Comparison of ENCODE assay signal across 12 cellular contexts in genomic region chr3:14725015-14725431, GRCh38. TPM values are rescaled to one million over a fixed set of nuclear protein-coding genes. Genes with fewer than 3 reads are reported as not detected.
DNase-seq lines count a peak whose midpoint lies in the region; ATAC-seq, FAIRE-seq and TF ChIP-seq lines count a peak whose summit lies in the region.
"Had no signal": no experiment of that assay in that cellular context is flagged by ENCODE, and none has a peak within 500 bp of the region (broad histone marks: within the 10 kb centered on the region; RNA-seq: fewer than 3 reads in every experiment).

No MANE protein-coding gene starts in this region.

- H3K36me3 ChIP-seq in GM23338 (ENCODE audit: insufficient read depth), result no peaks in the 10 kb centered on the region
- no peaks in the 10 kb centered on the region for H3K36me3 ChIP-seq in HepG2 (replicated peaks in 1 of 2; ENCODE audit: control insufficient read depth in 1 of 2, insufficient read depth in 2 of 2, low read length in 2 of 2)
- H3K36me3 ChIP-seq in spleen, result no peaks in the 10 kb centered on the region

- TF ChIP-seq EP300 in HepG2 (IDR thresholded peaks at IDR 0.05; ENCODE audit: low read depth in 2 of 2, low read length in 2 of 2) (no peak), HepG2 (CRISPR knock-in tag; IDR thresholded peaks at IDR 0.05; ENCODE audit: borderline replicate concordance) (no peak)

- no peaks in the 10 kb centered on the region for H3F3A ChIP-seq in GM23338 (replicated peaks; ENCODE audit: low read depth)

- no peak overlapping the region for H3K4me2 ChIP-seq in GM23338
- H3K4me2 ChIP-seq in HepG2 (ENCODE audit: low read depth, low read length), result no peak overlapping the region

- H2AFZ ChIP-seq in GM23338 (peak overlapping the region; percentile 24; the same call in 1 of the 2 replicates), HepG2 (ENCODE audit: low read length) (no peak overlapping the region)

- H3K9me3 ChIP-seq in HepG2 (ENCODE audit: low read length), result no peaks in the 10 kb centered on the region
- no peaks in the 10 kb centered on the region for H3K9me3 ChIP-seq in spleen

- TF ChIP-seq CTCF in GM23338 (conservative IDR thresholded peaks at IDR 0.05; ENCODE audit: low read depth in 2 of 2) (no peak), cardiac fibroblast (IDR thresholded peaks at IDR 0.05; ENCODE audit: low read depth, low read length) (no peak), HepG2 (CRISPR knock-in tag; IDR thresholded peaks at IDR 0.05) (no peak), spleen (IDR thresholded peaks at IDR 0.05 in 8 of 11, conservative IDR thresholded peaks at IDR 0.05 in 3 of 11) (no peak), type B pancreatic cell (conservative IDR thresholded peaks at IDR 0.05) (no peak)

- no peak overlapping the region for H3K27ac Mint-ChIP-seq in GM23338
- no peak overlapping the region for H3K27ac Mint-ChIP-seq in type B pancreatic cell

- intact Hi-C loops in HepG2 (cut with micrococcal nuclease; ENCODE audit: unreplicated experiment) (no loop called here), spleen (cut with DNase I; ENCODE audit: low total_unique reads) (no loop called here)

- WGBS in HepG2 (ENCODE audit: low lambda C conversion rate), result 6% methylated on average over 3 of the region's 5 CpGs
- WGBS in spleen, 5 donors, result 69 to 90% (median 83%) methylated on average over 5 of the region's 5 CpGs

- BruUV-seq in HepG2 (replicated peaks; lab: Mats Ljungman, UMichigan), result no TSS peak

- H3K4me3 ChIP-seq in GM23338 (no peak overlapping the region), cardiac fibroblast (replicated peaks in 1 of 2; ENCODE audit: low read depth in 2 of 2, low read length in 2 of 2) (no peak overlapping the region), HepG2 (replicated peaks in 1 of 3; ENCODE audit: insufficient read depth in 1 of 3, low read depth in 2 of 3, low read length in 3 of 3) (no peak overlapping the region), spleen (no peak overlapping the region)

- TF ChIP-seq POLR2A in HepG2 (IDR thresholded peaks at IDR 0.05; ENCODE audit: insufficient read depth in 1 of 2, low read depth in 2 of 2, low read length in 2 of 2) (no peak), spleen (IDR thresholded peaks at IDR 0.05) (no peak)

- no peak overlapping the region for H3K9ac ChIP-seq in HepG2 (ENCODE audit: insufficient read depth, low read depth, low read length)

- H3K27me3 Mint-ChIP-seq in GM23338 (ENCODE audit: insufficient read depth, low read depth, poor library complexity), result peaks cover 4% of the 10 kb centered on the region
- H3K27me3 Mint-ChIP-seq in type B pancreatic cell, result peaks cover 3% of the 10 kb centered on the region

- POLR2A ChIA-PET in HepG2 (lab: Yijun Ruan, JAX), result interaction anchor here (1.3 kb wide), 1 partner anchor 74 kb away, joined by 5 read pairs; the partner anchor contains the start of gene CCDC174

- H3K9me3 Mint-ChIP-seq in GM23338 (no peaks in the 10 kb centered on the region), type B pancreatic cell (no peaks in the 10 kb centered on the region)

- in situ Hi-C loops in HepG2 (cut with HindIII; ENCODE audit: extremely low pct_ligation_motif_present, low pct_unique_long_range_greater_than_20kb), result no loop called here

- H4K20me1 ChIP-seq in GM23338 (replicated peaks; ENCODE audit: insufficient read depth), result no peaks in the 10 kb centered on the region
- H4K20me1 ChIP-seq in HepG2 (ENCODE audit: insufficient read depth, low read length), result no peaks in the 10 kb centered on the region

- CTCF ChIA-PET in HepG2 (lab: Yijun Ruan, JAX; ENCODE audit: low intra/inter-chr PET ratio, low total read pairs), result no interaction called here

- H3K36me3 Mint-ChIP-seq in GM23338 (ENCODE audit: low read depth) (no peaks in the 10 kb centered on the region), type B pancreatic cell (no peaks in the 10 kb centered on the region)

- DNase-seq in GM23338 (ENCODE audit: low spot score) (no peak), cardiac fibroblast (ENCODE audit: low read depth in 2 of 2) (peak; percentile 79 to 90), HepG2 (ENCODE audit: low spot score) (no peak), spleen (no peak), type B pancreatic cell (ENCODE audit: extremely low spot score, unreplicated experiment) (no peak)
- DNase-seq: central memory CD4-positive, alpha-beta T cell; stimulated activated CD8-positive, alpha-beta memory T cell treated with anti-CD3 and anti-CD28 coated beads, Interleukin-4, amount 100 ng/mL, for 48 hours had no signal

- H3K9me2 ChIP-seq in GM23338 (ENCODE audit: insufficient read depth), result no peaks in the 10 kb centered on the region

- ATAC-seq in GM23338 (no peak), HepG2 (no peak), GM19463 (IDR thresholded peaks at IDR 0.05; ENCODE audit: unreplicated experiment) (no peak), HG03457 (IDR thresholded peaks at IDR 0.05; ENCODE audit: unreplicated experiment) (no peak), GM18520 (IDR thresholded peaks at IDR 0.05; ENCODE audit: unreplicated experiment) (no peak)
- ATAC-seq: Panc1 had no signal

- H3K27ac ChIP-seq in GM23338 (ENCODE audit: low read depth) (no peak overlapping the region), HepG2 (ENCODE audit: extremely low read length, insufficient read depth, low read length) (no peak overlapping the region), spleen (peak overlapping the region in 5 of 8 donors; percentile 12 to 69 (median 58))

- H3K4me1 ChIP-seq in GM23338 (ENCODE audit: insufficient read depth) (no peaks in the 10 kb centered on the region), HepG2 (ENCODE audit: insufficient read depth, low read length) (peaks cover 16% of the 10 kb centered on the region), spleen (peaks cover 0 to 7% (median 0%) of the 10 kb centered on the region in 6 donors)

- no peak for TF ChIP-seq RAD21 in HepG2 (CRISPR knock-in tag; IDR thresholded peaks at IDR 0.05)

- H3K4me1 Mint-ChIP-seq in GM23338 (peaks cover 10% of the 10 kb centered on the region), type B pancreatic cell (ENCODE audit: unreplicated experiment) (peaks cover 5% of the 10 kb centered on the region)

- H3K79me2 ChIP-seq in GM23338 (replicated peaks; ENCODE audit: insufficient read depth), result no peaks in the 10 kb centered on the region
- no peaks in the 10 kb centered on the region for H3K79me2 ChIP-seq in HepG2 (ENCODE audit: insufficient read depth, low read length)

- no peaks in the 10 kb centered on the region for H3K27me3 ChIP-seq in GM23338 (ENCODE audit: insufficient read depth)
- H3K27me3 ChIP-seq in HepG2 (ENCODE audit: control insufficient read depth in 1 of 2, insufficient read depth in 2 of 2, low read length in 2 of 2), result no peaks in the 10 kb centered on the region; a peak in 1 of 5 replicates
- H3K27me3 ChIP-seq in spleen (replicated peaks in 1 of 7), result no peaks in the 10 kb centered on the region

- FAIRE-seq in HepG2 (lab: Jason Lieb, UNC), result no peak
- FAIRE-seq: GM12891 had no signal

- H3K4me3 Mint-ChIP-seq in GM23338, result no peak overlapping the region
- no peak overlapping the region for H3K4me3 Mint-ChIP-seq in type B pancreatic cell

TF ChIP-seq in GM23338, 12 proteins besides CTCF, POLR2A, EP300 and RAD21 (continues in another document):
- TF ChIP-seq ZNF331 (CRISPR knock-in tag; IDR thresholded peaks at IDR 0.05; ENCODE audit: low read depth), result no peak

TF ChIP-seq in HepG2, 621 proteins besides CTCF, POLR2A, EP300 and RAD21:
- TF ChIP-seq FOXP1 (IDR thresholded peaks at IDR 0.05) (no peak), FOXP1 (CRISPR knock-in tag; IDR thresholded peaks at IDR 0.05) (0 out of 2 replicates have a peak, but pooled peaks have one; percentile 17), ISX (CRISPR knock-in tag; conservative IDR thresholded peaks at IDR 0.05) (no peak), FOXA3 (CRISPR knock-in tag; IDR thresholded peaks at IDR 0.05) (peak; percentile 65; the same call in 1 of the 2 replicates), RARA (CRISPR knock-in tag; IDR thresholded peaks at IDR 0.05) (0 out of 2 replicates have a peak, but pooled peaks have one; percentile 21), FOXA1 (IDR thresholded peaks at IDR 0.05) (no peak), FOXA1 (CRISPR knock-in tag; IDR thresholded peaks at IDR 0.05) (0 out of 2 replicates have a peak, but pooled peaks have one; percentile 30)

RNA-seq across cellular contexts. Expression of gene C3orf20, which starts 50.1 kb away (rescaled TPM):
- total RNA-seq in GM23338 (2014; rRNA removed; shearing (Covaris generic)), result not detected in 2 replicates
- not detected in 2 replicates for polyA plus RNA-seq in GM23338 (2016; fragmentation: Nextera tagmentation; extraction: Ambion mirVana)
- total RNA-seq in HepG2 (2016; rRNA removed; fragmentation: Illumina TruSeq; extraction: Trizol), result 0.04 TPM in 1 of 2 replicates, not detected in the other
- total RNA-seq in HepG2 (2016; cell fraction: cytosol; rRNA removed; fragmentation: Illumina TruSeq; extraction: Trizol; ENCODE audit: low read depth), result not detected in 2 replicates
- total RNA-seq in HepG2 (2016; cell fraction: insoluble cytoplasmic fraction; rRNA removed; fragmentation: Illumina TruSeq; extraction: Trizol), result 0.09 TPM in 1 of 2 replicates, not detected in the other
- not detected in 2 replicates for total RNA-seq in HepG2 (2016; cell fraction: membrane; rRNA removed; fragmentation: Illumina TruSeq; extraction: Trizol)
- total RNA-seq in HepG2 (2016; cell fraction: nucleus; rRNA removed; fragmentation: Illumina TruSeq; extraction: Trizol), result 0.16 and 0.22 TPM in 2 replicates
- 0.03 and 0.08 TPM in 2 replicates for polyA plus RNA-seq in HepG2 (2011; rRNA removed)
- 0.10 TPM in 1 of 2 replicates, not detected in the other for polyA plus RNA-seq in HepG2 (2011; cell fraction: cytosol; rRNA removed)
- polyA plus RNA-seq in HepG2 (2011; cell fraction: nucleus; rRNA removed), result 0.26 and 0.47 TPM in 2 replicates
- polyA plus RNA-seq in HepG2 (2012), result 0.05 and 0.17 TPM in 2 replicates
- not detected in 2 replicates for polyA plus RNA-seq in HepG2 (2016; cell fraction: cytosol; fragmentation: Illumina TruSeq; extraction: Trizol; ENCODE audit: low read depth)
- not detected in 2 replicates for polyA plus RNA-seq in HepG2 (2016; cell fraction: insoluble cytoplasmic fraction; fragmentation: Illumina TruSeq; extraction: Trizol; ENCODE audit: low read depth)
- polyA plus RNA-seq in HepG2 (2016; cell fraction: membrane; fragmentation: Illumina TruSeq; extraction: Trizol; ENCODE audit: low read depth), result not detected in 2 replicates
- 0.15 and 0.16 TPM in 2 replicates for polyA plus RNA-seq in HepG2 (2016; cell fraction: nucleus; fragmentation: Illumina TruSeq; extraction: Trizol; ENCODE audit: insufficient read depth, low read depth)
- polyA minus RNA-seq in HepG2 (2011; rRNA and poly(A)+ RNA removed; ENCODE audit: low replicate concordance), result 0.12 TPM in 1 of 2 replicates, not detected in the other
- polyA minus RNA-seq in HepG2 (2011; cell fraction: cytosol; rRNA and poly(A)+ RNA removed), result not detected in 2 replicates
- polyA minus RNA-seq in HepG2 (2011; cell fraction: nucleus; rRNA and poly(A)+ RNA removed), result 0.37 and 0.52 TPM in 2 replicates
- 1 to 10 TPM in 1 of 7 donors, under 1 TPM in 6; 0.17 to 1.1 (median 0.30) TPM for total RNA-seq in spleen
- polyA plus RNA-seq in spleen, result not detected
- 0.12 and 0.24 TPM in 2 replicates for total RNA-seq in type B pancreatic cell (ENCODE audit: low replicate concordance)

Comparison
In these comparisons a context has a peak if more than half of its experiments do, and no peak if none do; other contexts are left out.
1. DNase-seq: peak in cardiac fibroblast (2 of 2); none in GM23338 (single experiment), HepG2 (single experiment), spleen (single experiment) and type B pancreatic cell (single experiment).
2. H3K27ac ChIP-seq: peak in spleen (5 of 8); none in GM23338 (single experiment) and HepG2 (single experiment).